ENCODE assay signal across 20 cellular contexts in the genomic region with DNA sequence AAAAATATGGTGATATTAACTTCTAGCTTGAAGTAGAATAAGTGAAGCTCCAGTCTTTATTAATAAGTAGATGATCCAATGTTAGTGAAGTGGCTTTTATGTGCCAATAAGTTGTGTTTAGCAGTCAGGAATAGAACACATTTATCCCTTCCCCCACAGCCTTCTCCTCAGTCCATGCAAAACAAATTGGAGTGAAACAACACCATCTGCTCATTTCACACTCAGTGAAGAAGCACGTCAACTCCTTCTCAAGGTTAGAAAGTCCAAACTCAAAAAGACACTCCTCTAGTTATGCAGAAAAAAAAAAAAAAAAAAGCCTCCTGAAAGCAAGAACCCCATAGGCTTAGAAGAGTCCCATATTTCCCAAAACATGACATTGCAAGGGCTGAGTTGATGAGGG.
"Had no signal": no experiment of that assay in that cellular context is flagged by ENCODE, and none has a peak within 500 bp of the region (broad histone marks: within the 10 kb centered on the region; RNA-seq: fewer than 3 reads in every experiment).

No MANE protein-coding gene starts in this region.

- H3K9me3 ChIP-seq: prostate gland, thoracic aorta had no signal

- H3K27ac ChIP-seq: cardiac muscle cell, prostate gland, thoracic aorta, VCaP had no signal

- H3K4me3 ChIP-seq: cardiac muscle cell, prostate gland, thoracic aorta had no signal

- DNase-seq: activated CD4-positive, alpha-beta T cell treated with anti-CD3 and anti-CD28 coated beads, Interleukin-2, amount 10 ng/mL, durations not matched to agents 7 days and 5 days; activated CD4-positive, CD25-positive, alpha-beta regulatory T cell treated with anti-CD3 and anti-CD28 coated beads, Interleukin-2, amount 50 U/mL, for 72 hours; activated CD8-positive, alpha-beta memory T cell treated with anti-CD3 and anti-CD28 coated beads, Interleukin-2, amount 10 ng/mL, durations not matched to agents 7 days and 5 days; activated CD8-positive, alpha-beta T cell treated with anti-CD3 and anti-CD28 coated beads for 36 hours; activated effector memory CD4-positive, alpha-beta T cell treated with anti-CD3 and anti-CD28 coated beads, Interleukin-2, amount 50 U/mL, for 16 hours; activated naive CD4-positive, alpha-beta T cell treated with anti-CD3 and anti-CD28 coated beads, Interleukin-2, amount 10 ng/mL, durations not matched to agents 7 days and 5 days; activated T-cell treated with anti-CD3 and anti-CD28 coated beads for 4 hours; effector memory CD4-positive, alpha-beta T cell; hippocampal formation; left ventricle myocardium superior; mammary epithelial cell; naive thymus-derived CD8-positive, alpha-beta T cell; stimulated activated CD4-positive, alpha-beta T cell treated with anti-CD3 and anti-CD28 coated beads, Interleukin-2, amount 100 ng/mL, for 48 hours; stimulated activated CD8-positive, alpha-beta memory T cell treated with anti-CD3 and anti-CD28 coated beads, Interleukin-4, amount 100 ng/mL, for 48 hours; stimulated activated naive B cell treated with anti-CD40 and anti-IgM and Interleukin-4, amounts not matched to agents 10 μg/mL and 1 μg/mL and 100 μg/mL, for 72 hours had no signal

- H3K36me3 ChIP-seq: cardiac muscle cell, prostate gland, thoracic aorta had no signal

- ATAC-seq: activated CD8-positive, alpha-beta memory T cell treated with anti-CD3 and anti-CD28 coated beads, Interleukin-2, amount 10 ng/mL, durations not matched to agents 7 days and 5 days; activated CD8-positive, alpha-beta T cell treated with anti-CD3 and anti-CD28 coated beads for 36 hours; esophagus mucosa; left ventricle myocardium superior; naive thymus-derived CD8-positive, alpha-beta T cell; stimulated activated naive B cell treated with anti-CD40 and anti-IgM and Interleukin-4, amounts not matched to agents 10 μg/mL and 1 μg/mL and 100 μg/mL, for 72 hours had no signal

- H3K4me1 ChIP-seq: prostate gland had no signal

- H3K27me3 ChIP-seq: cardiac muscle cell had no signal
